23 cellular contexts compared by ENCODE assay signal in genomic region chr9:86772289-86772982, GRCh38.
DNase-seq lines count a peak whose midpoint lies in the region; ATAC-seq and TF ChIP-seq lines count a peak whose summit lies in the region.
"Had no signal": no experiment of that assay in that cellular context is flagged by ENCODE, and none has a peak within 500 bp of the region (broad histone marks: within the 10 kb centered on the region; RNA-seq: fewer than 3 reads in every experiment).

No MANE protein-coding gene starts in this region.

- H3K9me3 ChIP-seq in gastroesophageal sphincter: no peaks in the 10 kb centered on the region

- TF ChIP-seq EP300 in gastroesophageal sphincter (IDR thresholded peaks at IDR 0.05): no peak

- peaks cover 3% of the 10 kb centered on the region for H3K27me3 Mint-ChIP-seq in nephron progenitor cell (ENCODE audit: low read depth, poor library complexity)

- peak overlapping the region; percentile 89 for H3K27ac Mint-ChIP-seq in nephron progenitor cell
- H3K27ac Mint-ChIP-seq: CD4-positive, alpha-beta T cell; H9 had no signal

- H3K27ac ChIP-seq in gastroesophageal sphincter: no peak overlapping the region
- H3K27ac ChIP-seq: BLaER1 treated with 17β-estradiol and CSF1 and Interleukin-3, amounts not matched to agents 10 nM and 100 nM; PC-9 had no signal

- peaks cover 7% of the 10 kb centered on the region for H3K9me3 Mint-ChIP-seq in nephron progenitor cell
- H3K9me3 Mint-ChIP-seq: CD4-positive, alpha-beta T cell; H9 had no signal

- H3K4me1 ChIP-seq in gastroesophageal sphincter: no peaks in the 10 kb centered on the region

- H3K27me3 ChIP-seq in gastroesophageal sphincter: no peaks in the 10 kb centered on the region
- H3K27me3 ChIP-seq: BLaER1 treated with 17β-estradiol and CSF1 and Interleukin-3, amounts not matched to agents 10 nM and 100 nM had no signal

- no peaks in the 10 kb centered on the region for H3K36me3 ChIP-seq in gastroesophageal sphincter
- H3K36me3 ChIP-seq: BLaER1 treated with 17β-estradiol and CSF1 and Interleukin-3, amounts not matched to agents 10 nM and 100 nM had no signal

- DNase-seq in Right ventricle myocardium superior (no peak), left cardiac atrium (no peak), fibroblast of gingiva (ENCODE audit: low read depth) (peak; percentile 83), nephron progenitor cell (no peak), NCI-H2171 treated with DMSO at 0.1 percent for 48 hours (lab: John Stamatoyannopoulos, UW) (no peak), NCI-H187 (lab: John Stamatoyannopoulos, UW) (no peak)
- DNase-seq: 8988T; ACHN; AML-193; CD4-positive, alpha-beta T cell; H9; Kasumi-1; NCI-H1092 treated with DMSO at 0.1 percent for 48 hours; NCI-H1436 treated with DMSO at 0.1 percent for 48 hours; NCI-H1930; NCI-H2107; NCI-H446; NCI-H526; PC-9; SHP77 had no signal

- WGBS in gastroesophageal sphincter (ENCODE audit: low coverage in 1 of 2), 2 donors: 54 to 76% methylated on average over 4 to 7 of the region's 7 CpGs

- H3K4me1 Mint-ChIP-seq in nephron progenitor cell: peaks cover 36% of the 10 kb centered on the region
- H3K4me1 Mint-ChIP-seq: H9 had no signal

- H3K4me3 ChIP-seq in gastroesophageal sphincter: no peak overlapping the region
- H3K4me3 ChIP-seq: BLaER1 treated with 17β-estradiol and CSF1 and Interleukin-3, amounts not matched to agents 10 nM and 100 nM; K562; PC-9 had no signal

- peak; percentile 74 for ATAC-seq in Right ventricle myocardium superior (ENCODE audit: poor library complexity)
- ATAC-seq in left cardiac atrium: no peak
- ATAC-seq in gastroesophageal sphincter: no peak
- ATAC-seq: K562 had no signal

- intact Hi-C loops in Right ventricle myocardium superior (cut with DNase I) (no loop called here), left cardiac atrium (cut with DNase I) (no loop called here)

- TF ChIP-seq CTCF in nephron progenitor cell (IDR thresholded peaks at IDR 0.05) (no peak), gastroesophageal sphincter (IDR thresholded peaks at IDR 0.05) (no peak)

- no peak for TF ChIP-seq POLR2A in gastroesophageal sphincter (IDR thresholded peaks at IDR 0.05)

- no peak overlapping the region for H3K4me3 Mint-ChIP-seq in nephron progenitor cell
- H3K4me3 Mint-ChIP-seq: CD4-positive, alpha-beta T cell; H9 had no signal

- H3K36me3 Mint-ChIP-seq in nephron progenitor cell (ENCODE audit: low read depth): no peaks in the 10 kb centered on the region
